In genomic region chr11:83054904-83055380, GRCh38 we compare ENCODE assay signal across 10 cellular contexts. TPM values are rescaled to one million over a fixed set of nuclear protein-coding genes. Genes with fewer than 3 reads are reported as not detected.
A peak's percentile ranks its signal among the peaks of the same experiment; 100 is the strongest.
DNase-seq lines count a peak whose midpoint lies in the region; ATAC-seq, FAIRE-seq and TF ChIP-seq lines count a peak whose summit lies in the region.
"Had no signal": no experiment of that assay in that cellular context is flagged by ENCODE, and none has a peak within 500 bp of the region (broad histone marks: within the 10 kb centered on the region; RNA-seq: fewer than 3 reads in every experiment).

No MANE protein-coding gene starts in this region.

- FAIRE-seq in frontal cortex (lab: Jason Lieb, UNC) = no peak

- no peak overlapping the region for H3K4me3 ChIP-seq in PC-9

- no peaks in the 10 kb centered on the region for H3K36me3 ChIP-seq in PC-9 (ENCODE audit: low read depth)

- peak; percentile 51 for ATAC-seq in HG03342 (IDR thresholded peaks at IDR 0.05; ENCODE audit: unreplicated experiment)
- ATAC-seq in stimulated activated memory B cell treated with anti-CD40 and anti-IgM and Interleukin-4, amounts not matched to agents 10 μg/mL and 1 μg/mL and 100 μg/mL, for 72 hours = peak; percentile 72

- no peaks in the 10 kb centered on the region for H3K27me3 ChIP-seq in PC-9 (ENCODE audit: insufficient read depth, low read depth)

- H3K27ac Mint-ChIP-seq in stimulated activated memory B cell treated with anti-CD40 and anti-IgM and Interleukin-4, amounts not matched to agents 10 μg/mL and 1 μg/mL and 100 μg/mL, for 72 hours = peak overlapping the region; percentile 93

- intact Hi-C loops in PC-9 (cut with micrococcal nuclease; ENCODE audit: unreplicated experiment) = no loop called here

- H2AFZ ChIP-seq in PC-9 = no peak overlapping the region

- H3K4me2 ChIP-seq in PC-9 = peak overlapping the region; percentile 32

- DNase-seq in SIG-M5 treated with dmso at 0.1 percent for 504 hours (lab: John Stamatoyannopoulos, UW; ENCODE audit: unreplicated experiment) (peak; percentile 26), SIG-M5 (lab: John Stamatoyannopoulos, UW) (no peak), PC-9 (peak in 1 of 2 experiments; percentile 97), frontal cortex (ENCODE audit: low spot score in 2 of 2) (no peak), NCI-H1436 (lab: John Stamatoyannopoulos, UW) (no peak), mucosa of gallbladder (ENCODE audit: low spot score) (no peak)
- DNase-seq: NCI-H446 had no signal

- POLR2A ChIA-PET in PC-9 (lab: Charles Lee; ENCODE audit: unreplicated experiment) = interaction anchor here (0.6 kb wide), 1 partner anchor 106 kb away, joined by 4 read pairs; no protein-coding TSS in a partner anchor

- H3K4me1 Mint-ChIP-seq in stimulated activated memory B cell treated with anti-CD40 and anti-IgM and Interleukin-4, amounts not matched to agents 10 μg/mL and 1 μg/mL and 100 μg/mL, for 72 hours = peaks cover 63% of the 10 kb centered on the region

- no peaks in the 10 kb centered on the region for H4K20me1 ChIP-seq in PC-9 (ENCODE audit: insufficient read depth)

- H3F3A ChIP-seq in PC-9 (ENCODE audit: insufficient read depth, low read depth) = peaks cover 39% of the 10 kb centered on the region

- peaks cover 78% of the 10 kb centered on the region for H3K36me3 Mint-ChIP-seq in stimulated activated memory B cell treated with anti-CD40 and anti-IgM and Interleukin-4, amounts not matched to agents 10 μg/mL and 1 μg/mL and 100 μg/mL, for 72 hours

- no TSS peak for BruUV-seq in PC-9 (replicated peaks; lab: Mats Ljungman, UMichigan)

- H3K79me2 ChIP-seq in PC-9 (ENCODE audit: low read depth) = peaks cover 7% of the 10 kb centered on the region; the same call in 1 of the 2 replicates

- H3K27me3 Mint-ChIP-seq in stimulated activated memory B cell treated with anti-CD40 and anti-IgM and Interleukin-4, amounts not matched to agents 10 μg/mL and 1 μg/mL and 100 μg/mL, for 72 hours = no peaks in the 10 kb centered on the region

- no peaks in the 10 kb centered on the region for H3K9me2 ChIP-seq in PC-9 (ENCODE audit: insufficient read depth)

- no peak overlapping the region for H3K4me3 Mint-ChIP-seq in stimulated activated memory B cell treated with anti-CD40 and anti-IgM and Interleukin-4, amounts not matched to agents 10 μg/mL and 1 μg/mL and 100 μg/mL, for 72 hours
- H3K4me3 Mint-ChIP-seq: nephron had no signal

- CTCF ChIA-PET in PC-9 (lab: Charles Lee) = no interaction called here

- peak overlapping the region; percentile 11; the same call in 1 of the 2 replicates for H3K27ac ChIP-seq in PC-9

- peaks cover 2% of the 10 kb centered on the region for H3K9me3 Mint-ChIP-seq in stimulated activated memory B cell treated with anti-CD40 and anti-IgM and Interleukin-4, amounts not matched to agents 10 μg/mL and 1 μg/mL and 100 μg/mL, for 72 hours
- H3K9me3 Mint-ChIP-seq: nephron had no signal

- no peaks in the 10 kb centered on the region for H3K9me3 ChIP-seq in PC-9 (ENCODE audit: insufficient read depth, low read depth)

- no peak for TF ChIP-seq CTCF in PC-9 (conservative IDR thresholded peaks at IDR 0.05)

- H3K4me1 ChIP-seq in PC-9 (replicated peaks; ENCODE audit: insufficient read depth) = peaks cover 55% of the 10 kb centered on the region

RNA-seq across cellular contexts. Expression of gene RAB30, which starts 16.8 kb away (rescaled TPM):
- 3.2 and 3.6 TPM in 2 replicates for total RNA-seq in PC-9 (2021)
- total RNA-seq in frontal cortex = 41.2 TPM
- 13.6 TPM for total RNA-seq in mucosa of gallbladder
